Comparison of ENCODE assay signal across 14 cellular contexts in the genomic region with DNA sequence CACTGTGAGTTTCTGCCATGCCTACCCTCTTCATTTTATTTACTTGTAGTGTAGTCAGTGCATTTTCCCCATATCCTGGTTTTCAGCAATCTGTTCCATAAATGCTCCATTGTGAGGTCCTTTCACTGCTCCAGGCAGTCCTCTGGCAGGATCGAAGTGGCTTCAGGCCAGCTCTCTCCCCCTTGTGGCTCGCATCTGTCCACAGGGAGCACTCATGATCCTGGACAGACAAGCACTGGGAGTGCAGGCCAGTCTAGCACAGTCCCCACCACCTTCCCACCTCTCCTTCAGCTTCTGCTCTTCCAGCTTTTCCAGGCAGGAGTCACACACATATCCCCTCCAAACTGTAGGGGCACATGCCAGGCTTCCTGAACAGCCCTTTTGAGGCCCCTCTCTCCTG.
DNase-seq lines count a peak whose midpoint lies in the region; ATAC-seq and TF ChIP-seq lines count a peak whose summit lies in the region.
"Had no signal": no experiment of that assay in that cellular context is flagged by ENCODE, and none has a peak within 500 bp of the region (broad histone marks: within the 10 kb centered on the region; RNA-seq: fewer than 3 reads in every experiment).

No MANE protein-coding gene starts in this region.

- no peak overlapping the region for H3K4me2 ChIP-seq in mesenchymal stem cell (ENCODE audit: low read length, poor library complexity, severe bottlenecking)

- H2AK5ac ChIP-seq in mesenchymal stem cell (ENCODE audit: low read length, severe bottlenecking), result no peak overlapping the region

- ATAC-seq in activated naive CD4-positive, alpha-beta T cell treated with anti-CD3 and anti-CD28 coated beads, Interleukin-2, amount 50 U/mL, for 72 hours, result no peak
- ATAC-seq in HG02981 (IDR thresholded peaks at IDR 0.05; ENCODE audit: unreplicated experiment), result no peak

- H2BK15ac ChIP-seq in mesenchymal stem cell (ENCODE audit: low read depth, poor library complexity, severe bottlenecking), result no peak overlapping the region

- H3K79me1 ChIP-seq in mesenchymal stem cell (replicated peaks; ENCODE audit: low read length, poor library complexity, severe bottlenecking), result no peaks in the 10 kb centered on the region

- H3K4ac ChIP-seq in mesenchymal stem cell (ENCODE audit: low read depth in 1 of 2, low read length in 2 of 2), result no peak overlapping the region

- no peak for TF ChIP-seq CTCF in endothelial cell (IDR thresholded peaks at IDR 0.05; ENCODE audit: unreplicated experiment)

- no peaks in the 10 kb centered on the region for H3K36me3 Mint-ChIP-seq in endothelial cell (ENCODE audit: low read depth, unreplicated experiment)
- H3K36me3 Mint-ChIP-seq in activated naive CD4-positive, alpha-beta T cell treated with anti-CD3 and anti-CD28 coated beads, Interleukin-2, amount 50 U/mL, for 72 hours, result no peaks in the 10 kb centered on the region

- no peak overlapping the region for H3K27ac Mint-ChIP-seq in endothelial cell (ENCODE audit: unreplicated experiment)
- H3K27ac Mint-ChIP-seq in activated naive CD4-positive, alpha-beta T cell treated with anti-CD3 and anti-CD28 coated beads, Interleukin-2, amount 50 U/mL, for 72 hours, result no peak overlapping the region
- H3K27ac Mint-ChIP-seq: activated T-helper 1 cell treated with anti-CD3 and anti-CD28 coated beads, Interleukin-12 subunit alpha, Interleukin-12 subunit beta, Interleukin-2, Interleukin-4 antibody, amounts not matched to agents 30 ng/mL and 10 ng/mL and 1 ng/mL, durations not matched to agents 14 hours and 24 hours and 36 hours had no signal

- H3K4me1 Mint-ChIP-seq in endothelial cell (ENCODE audit: unreplicated experiment), result peaks cover 13% of the 10 kb centered on the region

- WGBS in mesenchymal stem cell, result 79% methylated on average over 2 of the region's 2 CpGs

- H2AFZ ChIP-seq in mesenchymal stem cell (ENCODE audit: low read depth, low read length), result no peak overlapping the region

- H3K14ac ChIP-seq in mesenchymal stem cell (ENCODE audit: low read length in 2 of 2), result no peak overlapping the region

- no peak overlapping the region for H3K27ac ChIP-seq in mesenchymal stem cell (ENCODE audit: low read length, poor library complexity, severe bottlenecking)
- H3K27ac ChIP-seq: epithelial cell of prostate, tibial artery had no signal

- H4K8ac ChIP-seq in mesenchymal stem cell (ENCODE audit: low read length), result no peak overlapping the region

- H2BK12ac ChIP-seq in mesenchymal stem cell (ENCODE audit: low read length in 2 of 2), result no peak overlapping the region

- no peak overlapping the region for H3K9ac ChIP-seq in mesenchymal stem cell (ENCODE audit: low read length)

- H3K4me3 ChIP-seq in mesenchymal stem cell (ENCODE audit: insufficient read depth in 1 of 2, low read depth in 1 of 2, low read length in 2 of 2), result no peak overlapping the region
- H3K4me3 ChIP-seq: tibial artery had no signal

- no peak overlapping the region for H2BK5ac ChIP-seq in mesenchymal stem cell (ENCODE audit: low read depth, low read length, poor library complexity, severe bottlenecking)

- H3K23ac ChIP-seq in mesenchymal stem cell (ENCODE audit: low read length in 2 of 2), result peak overlapping the region in 1 of 2 experiments; percentile 31

- no peaks in the 10 kb centered on the region for H3K4me1 ChIP-seq in mesenchymal stem cell (ENCODE audit: control insufficient read depth, insufficient read depth, low read depth, low read length)
- H3K4me1 ChIP-seq: tibial artery had no signal

- no peak overlapping the region for H3K18ac ChIP-seq in mesenchymal stem cell (ENCODE audit: low read depth in 1 of 2, low read length in 2 of 2)

- no peaks in the 10 kb centered on the region for H3K9me3 Mint-ChIP-seq in endothelial cell (ENCODE audit: unreplicated experiment)
- H3K9me3 Mint-ChIP-seq in activated naive CD4-positive, alpha-beta T cell treated with anti-CD3 and anti-CD28 coated beads, Interleukin-2, amount 50 U/mL, for 72 hours, result no peaks in the 10 kb centered on the region
- H3K9me3 Mint-ChIP-seq: activated T-helper 1 cell treated with anti-CD3 and anti-CD28 coated beads, Interleukin-12 subunit alpha, Interleukin-12 subunit beta, Interleukin-2, Interleukin-4 antibody, amounts not matched to agents 30 ng/mL and 10 ng/mL and 1 ng/mL, durations not matched to agents 14 hours and 24 hours and 36 hours had no signal

- H3K27me3 Mint-ChIP-seq in endothelial cell (ENCODE audit: unreplicated experiment), result peaks cover 1% of the 10 kb centered on the region

- no peak overlapping the region for H2BK120ac ChIP-seq in mesenchymal stem cell (ENCODE audit: low read depth, low read length)

- H3K9me3 ChIP-seq in mesenchymal stem cell (ENCODE audit: control insufficient read depth, low read length), result no peaks in the 10 kb centered on the region
- H3K9me3 ChIP-seq: tibial artery had no signal

- H3K36me3 ChIP-seq in mesenchymal stem cell (ENCODE audit: control insufficient read depth in 1 of 2, insufficient read depth in 2 of 2, low read depth in 1 of 2, low read length in 2 of 2), result no peaks in the 10 kb centered on the region
- H3K36me3 ChIP-seq: tibial artery had no signal

- DNase-seq in COLO829 (ENCODE audit: low spot score) (peak; percentile 70), M059J (ENCODE audit: low read depth) (peak; percentile 37), endothelial cell (ENCODE audit: low spot score) (peak; percentile 29), mesenchymal stem cell (peak; percentile 38), NOMO-1 treated with dmso at 0.1 percent for 144 hours (lab: John Stamatoyannopoulos, UW; ENCODE audit: unreplicated experiment) (no peak), NOMO-1 (lab: John Stamatoyannopoulos, UW; ENCODE audit: unreplicated experiment in 2 of 2) (no peak)
- DNase-seq in activated naive CD4-positive, alpha-beta T cell treated with anti-CD3 and anti-CD28 coated beads, Interleukin-2, amount 50 U/mL, for 72 hours (ENCODE audit: low spot score in 2 of 2), result no peak
- DNase-seq: GDM1; stimulated activated CD4-positive, alpha-beta T cell treated with anti-CD3 and anti-CD28 coated beads, Interleukin-1b, Interleukin-23, amount 100 ng/mL, for 48 hours; T-helper 1 cell had no signal

- peaks cover 0 to 6% of the 10 kb centered on the region in 2 experiments for H3K27me3 ChIP-seq in mesenchymal stem cell (ENCODE audit: control insufficient read depth in 1 of 2, insufficient read depth in 1 of 2, low read length in 2 of 2)
- H3K27me3 ChIP-seq: tibial artery had no signal

- H3K4me3 Mint-ChIP-seq in endothelial cell (ENCODE audit: unreplicated experiment), result no peak overlapping the region
- H3K4me3 Mint-ChIP-seq: activated T-helper 1 cell treated with anti-CD3 and anti-CD28 coated beads, Interleukin-12 subunit alpha, Interleukin-12 subunit beta, Interleukin-2, Interleukin-4 antibody, amounts not matched to agents 30 ng/mL and 10 ng/mL and 1 ng/mL, durations not matched to agents 14 hours and 24 hours and 36 hours had no signal

- H4K91ac ChIP-seq in mesenchymal stem cell (ENCODE audit: low read length), result no peak overlapping the region

Comparison
In these comparisons a context has a peak if more than half of its experiments do, and no peak if none do; other contexts are left out.
1. DNase-seq: peak in COLO829 (single experiment), M059J (single experiment), endothelial cell (single experiment) and mesenchymal stem cell (single experiment); none in NOMO-1 treated with dmso at 0.1 percent for 144 hours (single experiment), activated naive CD4-positive, alpha-beta T cell treated with anti-CD3 and anti-CD28 coated beads, Interleukin-2, amount 50 U/mL, for 72 hours (0 of 2) and NOMO-1 (0 of 2).